ENCODE assay signal across 26 cellular contexts in genomic region chr6:101422811-101423210, GRCh38. TPM values are rescaled to one million over a fixed set of nuclear protein-coding genes. Genes with fewer than 3 reads are reported as not detected.
"Had no signal": no experiment of that assay in that cellular context is flagged by ENCODE, and none has a peak within 500 bp of the region (broad histone marks: within the 10 kb centered on the region; RNA-seq: fewer than 3 reads in every experiment).

No MANE protein-coding gene starts in this region.

- H3K9me3 Mint-ChIP-seq: type B pancreatic cell had no signal

- H3K4me3 ChIP-seq: gastroesophageal sphincter, heart right ventricle, lower lobe of right lung, prostate gland, right atrium auricular region, sigmoid colon, stomach, testis, tibial artery had no signal

- H3K4me1 ChIP-seq: gastroesophageal sphincter, heart right ventricle, lower lobe of right lung, prostate gland, right atrium auricular region, sigmoid colon, stomach, testis, tibial artery had no signal

- H3K9me3 ChIP-seq: gastroesophageal sphincter, heart right ventricle, lower lobe of right lung, prostate gland, right atrium auricular region, sigmoid colon, stomach, testis, tibial artery had no signal

- H3K27me3 ChIP-seq: gastroesophageal sphincter, heart right ventricle, right atrium auricular region, sigmoid colon, stomach, testis, tibial artery had no signal

- DNase-seq: cerebellar nuclear complex; cortex of kidney; heart right ventricle; hypothalamus; immature natural killer cell; islet precursor cell; kidney glomerular epithelial cell; left colon; left ventricle myocardium superior; lower lobe of right lung; naive thymus-derived CD8-positive, alpha-beta T cell; sigmoid colon; stimulated activated CD4-positive, alpha-beta T cell treated with anti-CD3 and anti-CD28 coated beads, Interleukin-2, amount 100 ng/mL, for 24 hours; stimulated activated CD4-positive, alpha-beta T cell treated with anti-CD3 and anti-CD28 coated beads, Interleukin-4, amount 100 ng/mL, for 24 hours; stimulated activated naive CD4-positive, alpha-beta T cell treated with Interleukin-2 at 50 U/mL for 16 hours; stomach; testis; tibial artery had no signal

- H3K36me3 Mint-ChIP-seq: stimulated activated effector memory CD8-positive, alpha-beta T cell treated with anti-CD3 and anti-CD28 coated beads, Interleukin-12 subunit alpha, Interleukin-12 subunit beta, amount 100 ng/mL, for 72 hours; type B pancreatic cell had no signal

- H3K27ac Mint-ChIP-seq: immature natural killer cell; naive thymus-derived CD8-positive, alpha-beta T cell; stimulated activated effector memory CD8-positive, alpha-beta T cell treated with anti-CD3 and anti-CD28 coated beads, Interleukin-12 subunit alpha, Interleukin-12 subunit beta, amount 100 ng/mL, for 72 hours; type B pancreatic cell had no signal

- H3K4me3 Mint-ChIP-seq: immature natural killer cell; naive thymus-derived CD8-positive, alpha-beta T cell; neural crest cell; stimulated activated effector memory CD8-positive, alpha-beta T cell treated with anti-CD3 and anti-CD28 coated beads, Interleukin-12 subunit alpha, Interleukin-12 subunit beta, amount 100 ng/mL, for 72 hours; type B pancreatic cell had no signal

- H3K4me1 Mint-ChIP-seq: immature natural killer cell; naive thymus-derived CD8-positive, alpha-beta T cell; stimulated activated effector memory CD8-positive, alpha-beta T cell treated with anti-CD3 and anti-CD28 coated beads, Interleukin-12 subunit alpha, Interleukin-12 subunit beta, amount 100 ng/mL, for 72 hours had no signal

- H3K27ac ChIP-seq: gastroesophageal sphincter, heart right ventricle, lower lobe of right lung, prostate gland, right atrium auricular region, sigmoid colon, stomach, testis, tibial artery had no signal

- ATAC-seq: gastroesophageal sphincter; heart right ventricle; left colon; left ventricle myocardium superior; lower lobe of right lung; naive thymus-derived CD8-positive, alpha-beta T cell; stimulated activated effector memory CD8-positive, alpha-beta T cell treated with anti-CD3 and anti-CD28 coated beads, Interleukin-12 subunit alpha, Interleukin-12 subunit beta, amount 100 ng/mL, for 72 hours had no signal

- H3K36me3 ChIP-seq: gastroesophageal sphincter, heart right ventricle, lower lobe of right lung, prostate gland, right atrium auricular region, sigmoid colon, stomach, tibial artery had no signal

RNA-seq across cellular contexts. Expression of gene GRIK2, which starts 29.3 kb away (rescaled TPM):
- total RNA-seq: dermis microvascular lymphatic vessel endothelial cell; mesenteric fat pad; naive thymus-derived CD8-positive, alpha-beta T cell had no signal
- polyA plus RNA-seq: immature natural killer cell; naive thymus-derived CD8-positive, alpha-beta T cell had no signal
